In genomic region chr13:71290963-71291937, GRCh38 we compare ENCODE assay signal across 2 cellular contexts.
TF ChIP-seq lines count a peak whose summit lies in the region.

No MANE protein-coding gene starts in this region.

TF ChIP-seq in HepG2, 621 proteins besides CTCF, POLR2A, EP300 and RAD21 (continued from another document and continues in another):
- TF ChIP-seq FOXK1 (CRISPR knock-in tag; IDR thresholded peaks at IDR 0.05; ENCODE audit: borderline replicate concordance, low read depth), result peak; percentile 27; the same call in 1 of the 2 replicates
- TF ChIP-seq SKI (IDR thresholded peaks at IDR 0.05; ENCODE audit: partially characterized antibody), result no peak
- peak; percentile 32; the same call in 1 of the 2 replicates for TF ChIP-seq ELF1 (CRISPR knock-in tag; IDR thresholded peaks at IDR 0.05)
- TF ChIP-seq MLLT10 (CRISPR knock-in tag; IDR thresholded peaks at IDR 0.05), result no peak
- no peak for TF ChIP-seq ZNF749 (CRISPR knock-in tag; IDR thresholded peaks at IDR 0.05; ENCODE audit: borderline replicate concordance)
- TF ChIP-seq NR2C2 (CRISPR knock-in tag; IDR thresholded peaks at IDR 0.05; ENCODE audit: borderline replicate concordance), result peak; percentile 22; the same call in 1 of the 2 replicates
- TF ChIP-seq ZMYM4 (CRISPR knock-in tag; IDR thresholded peaks at IDR 0.05), result 0 out of 2 replicates have a peak, but pooled peaks have one; percentile 28
- TF ChIP-seq HOMEZ (CRISPR knock-in tag; IDR thresholded peaks at IDR 0.05; ENCODE audit: low read depth), result peak; percentile 54; the same call in 1 of the 2 replicates
- TF ChIP-seq FOXA3 (CRISPR knock-in tag; IDR thresholded peaks at IDR 0.05), result 0 out of 2 replicates have a peak, but pooled peaks have one; percentile 28
- no peak for TF ChIP-seq ZIK1 (CRISPR knock-in tag; IDR thresholded peaks at IDR 0.05; ENCODE audit: borderline replicate concordance, low read depth)
- TF ChIP-seq, protein P1, sequence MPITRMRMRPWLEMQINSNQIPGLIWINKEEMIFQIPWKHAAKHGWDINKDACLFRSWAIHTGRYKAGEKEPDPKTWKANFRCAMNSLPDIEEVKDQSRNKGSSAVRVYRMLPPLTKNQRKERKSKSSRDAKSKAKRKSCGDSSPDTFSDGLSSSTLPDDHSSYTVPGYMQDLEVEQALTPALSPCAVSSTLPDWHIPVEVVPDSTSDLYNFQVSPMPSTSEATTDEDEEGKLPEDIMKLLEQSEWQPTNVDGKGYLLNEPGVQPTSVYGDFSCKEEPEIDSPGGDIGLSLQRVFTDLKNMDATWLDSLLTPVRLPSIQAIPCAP (CRISPR knock-in tag; IDR thresholded peaks at IDR 0.05; ENCODE audit: low read depth), result 0 out of 2 replicates have a peak, but pooled peaks have one; percentile 46
- no peak for TF ChIP-seq REPIN1 (CRISPR knock-in tag; IDR thresholded peaks at IDR 0.05; ENCODE audit: borderline replicate concordance, low read depth)
- TF ChIP-seq MIXL1 (CRISPR knock-in tag; IDR thresholded peaks at IDR 0.05), result no peak
- TF ChIP-seq, protein P2, sequence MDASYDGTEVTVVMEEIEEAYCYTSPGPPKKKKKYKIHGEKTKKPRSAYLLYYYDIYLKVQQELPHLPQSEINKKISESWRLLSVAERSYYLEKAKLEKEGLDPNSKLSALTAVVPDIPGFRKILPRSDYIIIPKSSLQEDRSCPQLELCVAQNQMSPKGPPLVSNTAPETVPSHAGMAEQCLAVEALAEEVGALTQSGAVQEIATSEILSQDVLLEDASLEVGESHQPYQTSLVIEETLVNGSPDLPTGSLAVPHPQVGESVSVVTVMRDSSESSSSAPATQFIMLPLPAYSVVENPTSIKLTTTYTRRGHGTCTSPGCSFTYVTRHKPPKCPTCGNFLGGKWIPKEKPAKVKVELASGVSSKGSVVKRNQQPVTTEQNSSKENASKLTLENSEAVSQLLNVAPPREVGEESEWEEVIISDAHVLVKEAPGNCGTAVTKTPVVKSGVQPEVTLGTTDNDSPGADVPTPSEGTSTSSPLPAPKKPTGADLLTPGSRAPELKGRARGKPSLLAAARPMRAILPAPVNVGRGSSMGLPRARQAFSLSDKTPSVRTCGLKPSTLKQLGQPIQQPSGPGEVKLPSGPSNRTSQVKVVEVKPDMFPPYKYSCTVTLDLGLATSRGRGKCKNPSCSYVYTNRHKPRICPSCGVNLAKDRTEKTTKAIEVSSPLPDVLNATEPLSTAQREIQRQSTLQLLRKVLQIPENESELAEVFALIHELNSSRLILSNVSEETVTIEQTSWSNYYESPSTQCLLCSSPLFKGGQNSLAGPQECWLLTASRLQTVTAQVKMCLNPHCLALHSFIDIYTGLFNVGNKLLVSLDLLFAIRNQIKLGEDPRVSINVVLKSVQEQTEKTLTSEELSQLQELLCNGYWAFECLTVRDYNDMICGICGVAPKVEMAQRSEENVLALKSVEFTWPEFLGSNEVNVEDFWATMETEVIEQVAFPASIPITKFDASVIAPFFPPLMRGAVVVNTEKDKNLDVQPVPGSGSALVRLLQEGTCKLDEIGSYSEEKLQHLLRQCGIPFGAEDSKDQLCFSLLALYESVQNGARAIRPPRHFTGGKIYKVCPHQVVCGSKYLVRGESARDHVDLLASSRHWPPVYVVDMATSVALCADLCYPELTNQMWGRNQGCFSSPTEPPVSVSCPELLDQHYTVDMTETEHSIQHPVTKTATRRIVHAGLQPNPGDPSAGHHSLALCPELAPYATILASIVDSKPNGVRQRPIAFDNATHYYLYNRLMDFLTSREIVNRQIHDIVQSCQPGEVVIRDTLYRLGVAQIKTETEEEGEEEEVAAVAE (CRISPR knock-in tag; IDR thresholded peaks at IDR 0.05; ENCODE audit: borderline replicate concordance), result peak; percentile 60; the same call in 1 of the 2 replicates
- TF ChIP-seq ZNF687 (CRISPR knock-in tag; IDR thresholded peaks at IDR 0.05), result no peak
- no peak for TF ChIP-seq ZNF563 (CRISPR knock-in tag; IDR thresholded peaks at IDR 0.05)
- peak; percentile 25; the same call in 1 of the 2 replicates for TF ChIP-seq DMAP1 (CRISPR knock-in tag; IDR thresholded peaks at IDR 0.05)

TF ChIP-seq in SK-N-SH, 30 proteins besides CTCF, POLR2A, EP300 and RAD21 (continued from another document):
- TF ChIP-seq USF1 (IDR thresholded peaks at IDR 0.05; ENCODE audit: borderline replicate concordance, low read depth) (no peak), POLR2AphosphoS5 (IDR thresholded peaks at IDR 0.05; ENCODE audit: low read depth, low read length) (no peak), NFIC (IDR thresholded peaks at IDR 0.05; ENCODE audit: borderline replicate concordance) (no peak), MXI1 (IDR thresholded peaks at IDR 0.05; ENCODE audit: low read depth, low read length) (no peak), TAF1 (IDR thresholded peaks at IDR 0.05; ENCODE audit: borderline replicate concordance, low read depth, low read length) (no peak), ELF1 (IDR thresholded peaks at IDR 0.05) (no peak), SIN3A (IDR thresholded peaks at IDR 0.05; ENCODE audit: borderline replicate concordance, low read depth, low read length) (no peak), RFX5 (IDR thresholded peaks at IDR 0.05; ENCODE audit: low read length) (no peak), CHD2 (IDR thresholded peaks at IDR 0.05; ENCODE audit: low read length, partially characterized antibody) (no peak)
- TF ChIP-seq, protein P3, sequence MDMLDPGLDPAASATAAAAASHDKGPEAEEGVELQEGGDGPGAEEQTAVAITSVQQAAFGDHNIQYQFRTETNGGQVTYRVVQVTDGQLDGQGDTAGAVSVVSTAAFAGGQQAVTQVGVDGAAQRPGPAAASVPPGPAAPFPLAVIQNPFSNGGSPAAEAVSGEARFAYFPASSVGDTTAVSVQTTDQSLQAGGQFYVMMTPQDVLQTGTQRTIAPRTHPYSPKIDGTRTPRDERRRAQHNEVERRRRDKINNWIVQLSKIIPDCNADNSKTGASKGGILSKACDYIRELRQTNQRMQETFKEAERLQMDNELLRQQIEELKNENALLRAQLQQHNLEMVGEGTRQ (IDR thresholded peaks at IDR 0.05; ENCODE audit: borderline replicate concordance, low read depth, low read length), result no peak
